Comparison of ENCODE assay signal across 11 cellular contexts in genomic region chr4:48194986-48195773, GRCh38.
DNase-seq lines count a peak whose midpoint lies in the region; ATAC-seq and TF ChIP-seq lines count a peak whose summit lies in the region.
"Had no signal": no experiment of that assay in that cellular context is flagged by ENCODE, and none has a peak within 500 bp of the region (broad histone marks: within the 10 kb centered on the region; RNA-seq: fewer than 3 reads in every experiment).

No MANE protein-coding gene starts in this region.

- no peak overlapping the region for H3K4me3 ChIP-seq in suprapubic skin
- H3K4me3 ChIP-seq: GM23248, tibial nerve had no signal

- peak overlapping the region in 1 of 2 donors; percentile 3 for H3K4me3 Mint-ChIP-seq in CD14-positive monocyte

- H3K9me3 Mint-ChIP-seq in CD14-positive monocyte: no peaks in the 10 kb centered on the region

- 17% methylated on average over 4 of the region's 4 CpGs for WGBS in suprapubic skin

- peaks cover 43% of the 10 kb centered on the region for H3K4me1 Mint-ChIP-seq in CD14-positive monocyte

- H3K27ac ChIP-seq in suprapubic skin: no peak overlapping the region
- H3K27ac ChIP-seq: GM23248, KMS-11, tibial nerve had no signal

- in situ Hi-C loops in KBM-7 (cut with MboI; ENCODE audit: low pct_unique_long_range_greater_than_20kb, low sequenced_read_pairs): no loop called here

- no peaks in the 10 kb centered on the region for H3K27me3 ChIP-seq in suprapubic skin
- H3K27me3 ChIP-seq: tibial nerve had no signal

- DNase-seq in CD14-positive monocyte (ENCODE audit: low spot score) (no peak), KBM-7 (peak; percentile 65), fibroblast of the conjunctiva (ENCODE audit: low read depth) (peak; percentile 17), pons (ENCODE audit: low spot score) (no peak), suprapubic skin (ENCODE audit: low spot score in 2 of 2) (no peak)
- no peak for DNase-seq in activated naive CD4-positive, alpha-beta T cell treated with anti-CD3 and anti-CD28 coated beads, Interleukin-2, amount 50 U/mL, for 16 hours
- DNase-seq: GM23248 had no signal

- intact Hi-C loops in CD14-positive monocyte (cut with micrococcal nuclease): no loop called here

- no peaks in the 10 kb centered on the region for H3K9me3 ChIP-seq in suprapubic skin
- H3K9me3 ChIP-seq: tibial nerve had no signal

- H3K4me1 ChIP-seq in suprapubic skin: peaks cover 12% of the 10 kb centered on the region
- H3K4me1 ChIP-seq: tibial nerve had no signal

- TF ChIP-seq POLR2A in suprapubic skin (IDR thresholded peaks at IDR 0.05): no peak

- H3K36me3 ChIP-seq in suprapubic skin: no peaks in the 10 kb centered on the region
- H3K36me3 ChIP-seq: tibial nerve had no signal

- no peak for TF ChIP-seq EP300 in suprapubic skin (IDR thresholded peaks at IDR 0.05)

- no peak for ATAC-seq in GM18858 (IDR thresholded peaks at IDR 0.05; ENCODE audit: unreplicated experiment)

- H3K36me3 Mint-ChIP-seq in CD14-positive monocyte: peaks cover 4 to 8% of the 10 kb centered on the region in 2 donors

- H3K27me3 Mint-ChIP-seq in CD14-positive monocyte (ENCODE audit: low read depth in 3 of 3): no peaks in the 10 kb centered on the region

- H3K27ac Mint-ChIP-seq in CD14-positive monocyte: peak overlapping the region in 5 of 7 donors; percentile 4 to 78 (median 67)

- TF ChIP-seq CTCF in CD14-positive monocyte (IDR thresholded peaks at IDR 0.05): no peak
- no peak for TF ChIP-seq CTCF in suprapubic skin (IDR thresholded peaks at IDR 0.05)

TF ChIP-seq in PFSK-1, 5 proteins besides CTCF, POLR2A, EP300 and RAD21:
- TF ChIP-seq POLR2AphosphoS5 (IDR thresholded peaks at IDR 0.05; ENCODE audit: low read depth, low read length): no peak
- TF ChIP-seq FOXP2 (optimal IDR thresholded peaks at IDR 0.05; ENCODE audit: borderline replicate concordance, extremely low read depth, extremely low read length, insufficient read depth): peak; percentile 71
- TF ChIP-seq SIN3A (IDR thresholded peaks at IDR 0.05; ENCODE audit: borderline replicate concordance, insufficient read depth, low read length): 0 out of 2 replicates have a peak, but pooled peaks have one; percentile 53
- TF ChIP-seq, protein P1, sequence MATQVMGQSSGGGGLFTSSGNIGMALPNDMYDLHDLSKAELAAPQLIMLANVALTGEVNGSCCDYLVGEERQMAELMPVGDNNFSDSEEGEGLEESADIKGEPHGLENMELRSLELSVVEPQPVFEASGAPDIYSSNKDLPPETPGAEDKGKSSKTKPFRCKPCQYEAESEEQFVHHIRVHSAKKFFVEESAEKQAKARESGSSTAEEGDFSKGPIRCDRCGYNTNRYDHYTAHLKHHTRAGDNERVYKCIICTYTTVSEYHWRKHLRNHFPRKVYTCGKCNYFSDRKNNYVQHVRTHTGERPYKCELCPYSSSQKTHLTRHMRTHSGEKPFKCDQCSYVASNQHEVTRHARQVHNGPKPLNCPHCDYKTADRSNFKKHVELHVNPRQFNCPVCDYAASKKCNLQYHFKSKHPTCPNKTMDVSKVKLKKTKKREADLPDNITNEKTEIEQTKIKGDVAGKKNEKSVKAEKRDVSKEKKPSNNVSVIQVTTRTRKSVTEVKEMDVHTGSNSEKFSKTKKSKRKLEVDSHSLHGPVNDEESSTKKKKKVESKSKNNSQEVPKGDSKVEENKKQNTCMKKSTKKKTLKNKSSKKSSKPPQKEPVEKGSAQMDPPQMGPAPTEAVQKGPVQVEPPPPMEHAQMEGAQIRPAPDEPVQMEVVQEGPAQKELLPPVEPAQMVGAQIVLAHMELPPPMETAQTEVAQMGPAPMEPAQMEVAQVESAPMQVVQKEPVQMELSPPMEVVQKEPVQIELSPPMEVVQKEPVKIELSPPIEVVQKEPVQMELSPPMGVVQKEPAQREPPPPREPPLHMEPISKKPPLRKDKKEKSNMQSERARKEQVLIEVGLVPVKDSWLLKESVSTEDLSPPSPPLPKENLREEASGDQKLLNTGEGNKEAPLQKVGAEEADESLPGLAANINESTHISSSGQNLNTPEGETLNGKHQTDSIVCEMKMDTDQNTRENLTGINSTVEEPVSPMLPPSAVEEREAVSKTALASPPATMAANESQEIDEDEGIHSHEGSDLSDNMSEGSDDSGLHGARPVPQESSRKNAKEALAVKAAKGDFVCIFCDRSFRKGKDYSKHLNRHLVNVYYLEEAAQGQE (IDR thresholded peaks at IDR 0.05; ENCODE audit: insufficient read depth in 1 of 2, low read depth in 2 of 2, low read length in 2 of 2): 0 out of 4 replicates have a peak, but pooled peaks of 1 of the 2 experiments have one; percentile 46
- peak; percentile 34; the same call in 1 of the 2 replicates for TF ChIP-seq TAF1 (IDR thresholded peaks at IDR 0.05; ENCODE audit: borderline replicate concordance, insufficient read depth, low read length)

Comparison
In these comparisons a context has a peak if more than half of its experiments do, and no peak if none do; other contexts are left out.
1. DNase-seq: peak in KBM-7 (single experiment) and fibroblast of the conjunctiva (single experiment); none in CD14-positive monocyte (single experiment), pons (single experiment), activated naive CD4-positive, alpha-beta T cell treated with anti-CD3 and anti-CD28 coated beads, Interleukin-2, amount 50 U/mL, for 16 hours (single experiment) and suprapubic skin (0 of 2).